Comparison of ENCODE assay signal across 2 cellular contexts in the genomic region with DNA sequence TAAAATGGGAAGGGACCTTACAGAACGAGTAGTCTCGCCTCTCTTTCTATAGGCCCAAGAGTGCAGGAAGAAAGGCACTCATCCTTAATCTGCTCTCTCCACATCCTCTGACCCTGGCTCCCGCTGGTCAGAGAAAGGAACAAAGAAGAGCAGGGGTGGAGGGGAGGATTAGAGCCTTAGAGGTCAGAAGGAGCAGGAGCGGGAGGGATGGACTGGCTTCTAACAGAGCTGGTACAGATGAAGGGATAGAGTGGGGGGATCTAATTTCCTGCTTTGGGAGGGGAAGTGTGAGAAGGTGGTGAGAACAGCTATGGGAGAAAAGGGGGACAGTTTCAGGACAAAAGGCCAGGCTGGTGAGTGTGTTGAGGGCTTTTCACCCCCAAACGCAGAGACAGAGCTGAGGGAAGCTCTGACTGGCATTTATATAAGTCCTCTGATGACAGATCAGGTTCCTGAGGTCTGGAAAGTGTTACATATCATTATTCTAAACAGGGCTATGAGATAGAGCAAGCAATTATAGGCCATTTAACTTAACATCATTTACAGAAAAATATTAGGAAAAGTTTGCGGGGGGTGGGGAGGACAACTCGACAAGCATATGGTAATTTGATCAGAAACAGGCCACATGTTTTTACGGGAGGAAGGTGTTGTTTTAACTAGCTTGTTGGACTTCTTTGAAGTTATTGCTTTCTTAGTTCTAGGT.
A peak's percentile ranks its signal among the peaks of the same experiment; 100 is the strongest.
TF ChIP-seq lines count a peak whose summit lies in the region.

No MANE protein-coding gene starts in this region.

TF ChIP-seq in IMR-90, 13 proteins besides CTCF, POLR2A, EP300 and RAD21:
- no peak for TF ChIP-seq RCOR1 (IDR thresholded peaks at IDR 0.05; ENCODE audit: insufficient replicate concordance, low read length)
- TF ChIP-seq NFE2L2 (IDR thresholded peaks at IDR 0.05; ENCODE audit: low read depth, low read length), result no peak
- no peak for TF ChIP-seq CEBPB (IDR thresholded peaks at IDR 0.05; ENCODE audit: low read depth, low read length)
- TF ChIP-seq ELK1 (IDR thresholded peaks at IDR 0.05; ENCODE audit: borderline replicate concordance, low read depth, low read length), result no peak
- TF ChIP-seq MXI1 (IDR thresholded peaks at IDR 0.05; ENCODE audit: borderline replicate concordance, low read depth, low read length), result no peak
- no peak for TF ChIP-seq MAZ (IDR thresholded peaks at IDR 0.05; ENCODE audit: borderline replicate concordance, low read depth, low read length)
- TF ChIP-seq BHLHE40 (IDR thresholded peaks at IDR 0.05; ENCODE audit: low read depth, low read length), result no peak
- TF ChIP-seq, protein P1, sequence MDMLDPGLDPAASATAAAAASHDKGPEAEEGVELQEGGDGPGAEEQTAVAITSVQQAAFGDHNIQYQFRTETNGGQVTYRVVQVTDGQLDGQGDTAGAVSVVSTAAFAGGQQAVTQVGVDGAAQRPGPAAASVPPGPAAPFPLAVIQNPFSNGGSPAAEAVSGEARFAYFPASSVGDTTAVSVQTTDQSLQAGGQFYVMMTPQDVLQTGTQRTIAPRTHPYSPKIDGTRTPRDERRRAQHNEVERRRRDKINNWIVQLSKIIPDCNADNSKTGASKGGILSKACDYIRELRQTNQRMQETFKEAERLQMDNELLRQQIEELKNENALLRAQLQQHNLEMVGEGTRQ (IDR thresholded peaks at IDR 0.05; ENCODE audit: low read depth, low read length), result no peak
- no peak for TF ChIP-seq MAFK (IDR thresholded peaks at IDR 0.05; ENCODE audit: low read depth, low read length)
- no peak for TF ChIP-seq FOS (IDR thresholded peaks at IDR 0.05; ENCODE audit: low read depth, low read length)
- TF ChIP-seq CHD1 (IDR thresholded peaks at IDR 0.05; ENCODE audit: low read depth, low read length), result no peak
- TF ChIP-seq RFX5 (IDR thresholded peaks at IDR 0.05; ENCODE audit: low read depth, low read length), result no peak
- no peak for TF ChIP-seq SMC3 (IDR thresholded peaks at IDR 0.05; ENCODE audit: low read depth, low read length)

TF ChIP-seq in H1, 55 proteins besides CTCF, POLR2A, EP300 and RAD21:
- no peak for TF ChIP-seq KDM5A (IDR thresholded peaks at IDR 0.05; ENCODE audit: low read length)
- TF ChIP-seq CHD2 (IDR thresholded peaks at IDR 0.05; ENCODE audit: low read length), result no peak
- TF ChIP-seq GABPA (IDR thresholded peaks at IDR 0.05; ENCODE audit: borderline replicate concordance, insufficient read depth, low read length), result no peak
- TF ChIP-seq RXRA (IDR thresholded peaks at IDR 0.05; ENCODE audit: insufficient read depth, low read depth, low read length), result 0 out of 2 replicates have a peak, but pooled peaks have one; percentile 11
- TF ChIP-seq, protein P2, sequence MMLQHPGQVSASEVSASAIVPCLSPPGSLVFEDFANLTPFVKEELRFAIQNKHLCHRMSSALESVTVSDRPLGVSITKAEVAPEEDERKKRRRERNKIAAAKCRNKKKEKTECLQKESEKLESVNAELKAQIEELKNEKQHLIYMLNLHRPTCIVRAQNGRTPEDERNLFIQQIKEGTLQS (IDR thresholded peaks at IDR 0.05; ENCODE audit: insufficient read depth, low read depth, low read length), result no peak
- TF ChIP-seq CREB1 (IDR thresholded peaks at IDR 0.05), result no peak
TF ChIP-seq in H1: peak in this region for 1.
